ENCODE assay signal across 38 cellular contexts in genomic region chr9:85230081-85230480, GRCh38.
"Had no signal": no experiment of that assay in that cellular context is flagged by ENCODE, and none has a peak within 500 bp of the region (broad histone marks: within the 10 kb centered on the region; RNA-seq: fewer than 3 reads in every experiment).

No MANE protein-coding gene starts in this region.

- H3K9me3 ChIP-seq: adrenal gland, ascending aorta, body of pancreas, breast epithelium had no signal

- H3K36me3 Mint-ChIP-seq: activated naive CD4-positive, alpha-beta T cell treated with anti-CD3 and anti-CD28 coated beads, Interleukin-2, amount 10 ng/mL, durations not matched to agents 7 days and 5 days; activated naive CD4-positive, alpha-beta T cell treated with anti-CD3 and anti-CD28 coated beads, Interleukin-2, amount 50 U/mL, for 24 hours; activated naive CD4-positive, alpha-beta T cell treated with anti-CD3 and anti-CD28 coated beads, Interleukin-2, amount 50 U/mL, for 72 hours; activated naive CD8-positive, alpha-beta T cell; activated naive CD8-positive, alpha-beta T cell treated with anti-CD3 and anti-CD28 coated beads for 36 hours; activated naive CD8-positive, alpha-beta T cell treated with anti-CD3 and anti-CD28 coated beads, Interleukin-2, amount 10 ng/mL, durations not matched to agents 7 days and 5 days; brain had no signal

- H3K36me3 ChIP-seq: adrenal gland, ascending aorta, brain microvascular endothelial cell, breast epithelium, cardiac muscle cell had no signal

- ATAC-seq: activated naive CD4-positive, alpha-beta T cell treated with anti-CD3 and anti-CD28 coated beads, Interleukin-2, amount 50 U/mL, for 72 hours; activated naive CD8-positive, alpha-beta T cell treated with anti-CD3 and anti-CD28 coated beads, Interleukin-2, amount 50 U/mL, for 24 hours; activated T-cell treated with anti-CD3 and anti-CD28 coated beads, Interleukin-2, amount 50 U/mL, for 4 hours; activated T-cell treated with anti-CD3 and anti-CD28 coated beads, Interleukin-2, amount 50 U/mL, for 72 hours; activated T-helper 17 cell treated with anti-CD3 and anti-CD28 coated beads, Interleukin-2, amount 50 U/mL, for 72 hours; body of pancreas had no signal

- DNase-seq: activated effector memory CD4-positive, alpha-beta T cell treated with anti-CD3 and anti-CD28 coated beads, Interleukin-2, amount 50 U/mL, for 16 hours; activated effector memory CD4-positive, alpha-beta T cell treated with Interleukin-2 at 50 U/mL for 16 hours; activated gamma-delta T cell; activated gamma-delta T cell treated with Interleukin-2 at 50 U/mL for 16 hours; activated naive CD4-positive, alpha-beta T cell; activated naive CD4-positive, alpha-beta T cell treated with anti-CD3 and anti-CD28 coated beads for 36 hours; activated naive CD4-positive, alpha-beta T cell treated with anti-CD3 and anti-CD28 coated beads, Interleukin-2, amount 10 ng/mL, durations not matched to agents 7 days and 5 days; activated naive CD4-positive, alpha-beta T cell treated with anti-CD3 and anti-CD28 coated beads, Interleukin-2, amount 50 U/mL, for 16 hours; activated naive CD4-positive, alpha-beta T cell treated with Interleukin-2 at 50 U/mL for 16 hours; activated naive CD8-positive, alpha-beta T cell treated with anti-CD3 and anti-CD28 coated beads for 36 hours; activated naive CD8-positive, alpha-beta T cell treated with anti-CD3 and anti-CD28 coated beads, Interleukin-2, amount 10 ng/mL, durations not matched to agents 7 days and 5 days; activated naive CD8-positive, alpha-beta T cell treated with anti-CD3 and anti-CD28 coated beads, Interleukin-2, amount 50 U/mL, for 24 hours; activated T-cell treated with anti-CD3 and anti-CD28 coated beads, Interleukin-2, amount 50 U/mL, for 1 hour; activated T-cell treated with anti-CD3 and anti-CD28 coated beads, Interleukin-2, amount 50 U/mL, for 24 hours; activated T-cell treated with anti-CD3 and anti-CD28 coated beads, Interleukin-2, amount 50 U/mL, for 4 hours; activated T-cell treated with anti-CD3 and anti-CD28 coated beads, Interleukin-2, amount 50 U/mL, for 48 hours; activated T-cell treated with anti-CD3 and anti-CD28 coated beads, Interleukin-2, amount 50 U/mL, for 72 hours; adrenal gland; amniotic stem cell; amygdala; anterior cingulate cortex; aorta; body of pancreas; brain microvascular endothelial cell; caudate nucleus; central memory CD4-positive, alpha-beta T cell; cerebellar nuclear complex had no signal

- H3K4me3 ChIP-seq: adrenal gland, ascending aorta, body of pancreas, breast epithelium, cardiac muscle cell had no signal

- H3K27me3 Mint-ChIP-seq: activated naive CD4-positive, alpha-beta T cell treated with anti-CD3 and anti-CD28 coated beads, Interleukin-2, amount 10 ng/mL, durations not matched to agents 7 days and 5 days; activated naive CD4-positive, alpha-beta T cell treated with anti-CD3 and anti-CD28 coated beads, Interleukin-2, amount 50 U/mL, for 24 hours; activated naive CD8-positive, alpha-beta T cell treated with anti-CD3 and anti-CD28 coated beads, Interleukin-2, amount 10 ng/mL, durations not matched to agents 7 days and 5 days; activated naive CD8-positive, alpha-beta T cell treated with anti-CD3 and anti-CD28 coated beads, Interleukin-2, amount 50 U/mL, for 24 hours; activated T-helper 17 cell treated with anti-CD3 and anti-CD28 coated beads, Interleukin-2, amount 50 U/mL, for 72 hours had no signal

- H3K4me1 ChIP-seq: body of pancreas, breast epithelium had no signal

- H3K27ac Mint-ChIP-seq: activated naive CD4-positive, alpha-beta T cell treated with anti-CD3 and anti-CD28 coated beads for 36 hours; activated naive CD4-positive, alpha-beta T cell treated with anti-CD3 and anti-CD28 coated beads, Interleukin-2, amount 10 ng/mL, durations not matched to agents 7 days and 5 days; activated naive CD4-positive, alpha-beta T cell treated with anti-CD3 and anti-CD28 coated beads, Interleukin-2, amount 50 U/mL, for 24 hours; activated naive CD4-positive, alpha-beta T cell treated with anti-CD3 and anti-CD28 coated beads, Interleukin-2, amount 50 U/mL, for 72 hours; activated naive CD8-positive, alpha-beta T cell; activated naive CD8-positive, alpha-beta T cell treated with anti-CD3 and anti-CD28 coated beads for 36 hours; activated naive CD8-positive, alpha-beta T cell treated with anti-CD3 and anti-CD28 coated beads, Interleukin-2, amount 10 ng/mL, durations not matched to agents 7 days and 5 days; activated naive CD8-positive, alpha-beta T cell treated with anti-CD3 and anti-CD28 coated beads, Interleukin-2, amount 50 U/mL, for 24 hours; activated T-cell treated with anti-CD3 and anti-CD28 coated beads, Interleukin-2, amount 50 U/mL, for 24 hours; activated T-cell treated with anti-CD3 and anti-CD28 coated beads, Interleukin-2, amount 50 U/mL, for 72 hours; activated T-helper 1 cell treated with anti-CD3 and anti-CD28 coated beads, Interleukin-12 subunit alpha, Interleukin-12 subunit beta, Interleukin-2, Interleukin-4 antibody, amounts not matched to agents 30 ng/mL and 10 ng/mL and 1 ng/mL, durations not matched to agents 14 hours and 24 hours and 36 hours; activated T-helper 17 cell treated with anti-CD3 and anti-CD28 coated beads, Interleukin-2, amount 50 U/mL, for 72 hours; activated T-helper 2 cell treated with anti-CD3 and anti-CD28 coated beads, Interferon-gamma antibody, Interleukin-2, Interleukin-4, amounts not matched to agents 10 μg/mL and 5 μg/mL and 100 μg/mL, durations not matched to agents 14 hours and 24 hours and 36 hours; brain had no signal

- H3K4me3 Mint-ChIP-seq: activated naive CD4-positive, alpha-beta T cell treated with anti-CD3 and anti-CD28 coated beads for 36 hours; activated naive CD4-positive, alpha-beta T cell treated with anti-CD3 and anti-CD28 coated beads, Interleukin-2, amount 10 ng/mL, durations not matched to agents 7 days and 5 days; activated naive CD4-positive, alpha-beta T cell treated with anti-CD3 and anti-CD28 coated beads, Interleukin-2, amount 50 U/mL, for 24 hours; activated naive CD8-positive, alpha-beta T cell; activated naive CD8-positive, alpha-beta T cell treated with anti-CD3 and anti-CD28 coated beads for 36 hours; activated naive CD8-positive, alpha-beta T cell treated with anti-CD3 and anti-CD28 coated beads, Interleukin-2, amount 10 ng/mL, durations not matched to agents 7 days and 5 days; activated naive CD8-positive, alpha-beta T cell treated with anti-CD3 and anti-CD28 coated beads, Interleukin-2, amount 50 U/mL, for 24 hours; activated T-cell treated with anti-CD3 and anti-CD28 coated beads, Interleukin-2, amount 50 U/mL, for 24 hours; activated T-cell treated with anti-CD3 and anti-CD28 coated beads, Interleukin-2, amount 50 U/mL, for 4 hours; activated T-cell treated with anti-CD3 and anti-CD28 coated beads, Interleukin-2, amount 50 U/mL, for 72 hours; activated T-helper 1 cell treated with anti-CD3 and anti-CD28 coated beads, Interleukin-12 subunit alpha, Interleukin-12 subunit beta, Interleukin-2, Interleukin-4 antibody, amounts not matched to agents 30 ng/mL and 10 ng/mL and 1 ng/mL, durations not matched to agents 14 hours and 24 hours and 36 hours; activated T-helper 17 cell treated with anti-CD3 and anti-CD28 coated beads, Interleukin-2, amount 50 U/mL, for 72 hours; brain; central memory CD8-positive, alpha-beta T cell had no signal

- H3K4me1 Mint-ChIP-seq: activated naive CD4-positive, alpha-beta T cell treated with anti-CD3 and anti-CD28 coated beads, Interleukin-2, amount 10 ng/mL, durations not matched to agents 7 days and 5 days; activated naive CD4-positive, alpha-beta T cell treated with anti-CD3 and anti-CD28 coated beads, Interleukin-2, amount 50 U/mL, for 24 hours; activated naive CD8-positive, alpha-beta T cell treated with anti-CD3 and anti-CD28 coated beads for 36 hours; activated naive CD8-positive, alpha-beta T cell treated with anti-CD3 and anti-CD28 coated beads, Interleukin-2, amount 10 ng/mL, durations not matched to agents 7 days and 5 days; activated naive CD8-positive, alpha-beta T cell treated with anti-CD3 and anti-CD28 coated beads, Interleukin-2, amount 50 U/mL, for 24 hours; activated T-helper 17 cell treated with anti-CD3 and anti-CD28 coated beads, Interleukin-2, amount 50 U/mL, for 72 hours; central memory CD8-positive, alpha-beta T cell had no signal

- H3K9me3 Mint-ChIP-seq: activated naive CD4-positive, alpha-beta T cell treated with anti-CD3 and anti-CD28 coated beads for 36 hours; activated naive CD4-positive, alpha-beta T cell treated with anti-CD3 and anti-CD28 coated beads, Interleukin-2, amount 10 ng/mL, durations not matched to agents 7 days and 5 days; activated naive CD8-positive, alpha-beta T cell treated with anti-CD3 and anti-CD28 coated beads for 36 hours; activated naive CD8-positive, alpha-beta T cell treated with anti-CD3 and anti-CD28 coated beads, Interleukin-2, amount 10 ng/mL, durations not matched to agents 7 days and 5 days; activated naive CD8-positive, alpha-beta T cell treated with anti-CD3 and anti-CD28 coated beads, Interleukin-2, amount 50 U/mL, for 24 hours; activated T-cell treated with anti-CD3 and anti-CD28 coated beads, Interleukin-2, amount 50 U/mL, for 24 hours; activated T-cell treated with anti-CD3 and anti-CD28 coated beads, Interleukin-2, amount 50 U/mL, for 4 hours; activated T-helper 1 cell treated with anti-CD3 and anti-CD28 coated beads, Interleukin-12 subunit alpha, Interleukin-12 subunit beta, Interleukin-2, Interleukin-4 antibody, amounts not matched to agents 30 ng/mL and 10 ng/mL and 1 ng/mL, durations not matched to agents 14 hours and 24 hours and 36 hours; activated T-helper 17 cell treated with anti-CD3 and anti-CD28 coated beads, Interleukin-2, amount 50 U/mL, for 72 hours; activated T-helper 2 cell treated with anti-CD3 and anti-CD28 coated beads, Interferon-gamma antibody, Interleukin-2, Interleukin-4, amounts not matched to agents 10 μg/mL and 5 μg/mL and 100 μg/mL, durations not matched to agents 14 hours and 24 hours and 36 hours; central memory CD8-positive, alpha-beta T cell had no signal

- H3K27me3 ChIP-seq: adrenal gland, ascending aorta, body of pancreas, brain microvascular endothelial cell, breast epithelium, cardiac muscle cell had no signal

- H3K27ac ChIP-seq: adrenal gland, ascending aorta, body of pancreas, brain microvascular endothelial cell, breast epithelium, cardiac muscle cell had no signal
